8 cellular contexts compared by ENCODE assay signal in the genomic region with DNA sequence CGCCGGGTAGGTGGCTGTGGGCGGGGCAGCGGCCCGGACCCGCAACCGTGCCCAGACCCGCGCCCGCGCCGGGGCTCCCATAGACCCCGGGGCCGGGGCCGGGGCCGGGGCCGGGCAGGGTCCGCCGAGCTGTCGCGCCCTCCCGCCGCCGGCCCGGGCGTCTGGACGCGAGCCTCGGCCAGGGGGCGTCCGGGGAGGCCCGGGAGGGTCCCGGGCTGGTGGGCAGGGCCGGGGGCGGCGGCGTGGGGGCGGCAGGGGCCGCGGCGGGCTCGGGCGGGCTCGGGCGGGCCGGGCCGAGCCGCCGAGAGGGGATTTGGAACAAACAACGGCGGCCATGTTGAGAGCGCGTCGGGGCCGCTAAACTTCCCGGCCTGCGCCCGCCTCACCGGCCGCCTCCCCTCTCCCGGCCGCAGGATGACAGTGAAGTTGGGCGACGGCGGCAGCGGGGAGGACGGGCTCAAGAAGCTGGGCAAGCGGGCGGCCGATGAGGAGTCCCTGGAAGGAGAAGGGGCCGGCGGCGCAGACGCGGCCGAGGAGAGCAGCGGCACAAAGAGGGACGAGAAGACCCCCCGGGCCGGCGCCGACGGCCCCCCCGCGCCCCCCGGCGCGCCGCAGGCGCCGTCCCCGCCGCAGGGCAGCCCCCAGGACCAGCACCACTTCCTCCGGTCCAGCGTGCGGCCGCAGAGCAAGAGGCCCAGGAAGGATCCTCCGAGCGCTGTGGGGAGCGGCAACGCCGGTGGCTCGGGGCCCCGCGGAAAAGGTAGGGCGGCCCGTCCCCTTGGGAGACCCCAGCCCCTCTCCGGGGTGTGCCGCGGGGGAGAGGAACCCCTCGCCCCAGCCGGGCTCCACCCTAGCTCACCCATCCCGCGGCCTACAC. TPM values are rescaled to one million over a fixed set of nuclear protein-coding genes. Genes with fewer than 3 reads are reported as not detected.
DNase-seq lines count a peak whose midpoint lies in the region; ATAC-seq, FAIRE-seq and TF ChIP-seq lines count a peak whose summit lies in the region.

No MANE protein-coding gene starts in this region.

- ATAC-seq in body of pancreas (no peak), GM21786 (IDR thresholded peaks at IDR 0.05; ENCODE audit: unreplicated experiment) (no peak)

- H3K4me3 ChIP-seq in GM12865 (ENCODE audit: low read depth, low read length) (peak overlapping the region; percentile 58), NT2/D1 (ENCODE audit: insufficient read length, low read depth) (peak overlapping the region; percentile 58), body of pancreas (peak overlapping the region; percentile 10 to 19), kidney (ENCODE audit: low read length in 2 of 2) (peak overlapping the region; percentile 54 to 64)

- H3K27me3 ChIP-seq in NT2/D1 (ENCODE audit: insufficient read depth, insufficient read length) = peaks cover 34% of the 10 kb centered on the region
- no peaks in the 10 kb centered on the region for H3K27me3 ChIP-seq in body of pancreas

- DNase-seq in GM12865 (ENCODE audit: low read depth) (peak; percentile 42), NT2/D1 (ENCODE audit: low read depth, low spot score) (no peak), body of pancreas (peak; percentile 16 to 34 (median 21)), kidney (peak; percentile 84), NCI-H1048 (lab: John Stamatoyannopoulos, UW) (no peak), SW 1271 (lab: John Stamatoyannopoulos, UW) (no peak)
- peak; percentile 9 for DNase-seq in stimulated activated naive CD4-positive, alpha-beta T cell treated with Interleukin-2 at 50 U/mL for 16 hours (lab: John Stamatoyannopoulos, UW)

- intact Hi-C loops in body of pancreas (cut with DNase I) (no loop called here), kidney (cut with DNase I) (no loop called here)

- H3K9me3 ChIP-seq in NT2/D1 (ENCODE audit: insufficient read depth, low read length) = no peaks in the 10 kb centered on the region
- H3K9me3 ChIP-seq in body of pancreas = no peaks in the 10 kb centered on the region
- no peaks in the 10 kb centered on the region for H3K9me3 ChIP-seq in kidney (ENCODE audit: control insufficient read depth in 1 of 2, low read length in 2 of 2)

- H3K9ac ChIP-seq in NT2/D1 (ENCODE audit: insufficient read length, low read depth) = peak overlapping the region; percentile 75
- peak overlapping the region; percentile 48 to 57 for H3K9ac ChIP-seq in kidney (ENCODE audit: low read length in 2 of 2)

- H3K36me3 ChIP-seq in NT2/D1 (ENCODE audit: insufficient read depth, insufficient read length, low read length) (peaks cover 30% of the 10 kb centered on the region), body of pancreas (replicated peaks in 1 of 2; ENCODE audit: insufficient read depth in 1 of 2, low read depth in 2 of 2) (no peaks in the 10 kb centered on the region), kidney (ENCODE audit: control insufficient read depth in 1 of 2, insufficient read depth in 2 of 2, low read length in 2 of 2) (peaks cover 7 to 15% of the 10 kb centered on the region in 2 donors)

- TF ChIP-seq CTCF in GM12865 (IDR thresholded peaks at IDR 0.05; ENCODE audit: insufficient read depth, low read depth, low read length, missing control alignments) = no peak
- no peak for TF ChIP-seq CTCF in body of pancreas (IDR thresholded peaks at IDR 0.05)
- TF ChIP-seq CTCF in kidney (IDR thresholded peaks at IDR 0.05; ENCODE audit: borderline replicate concordance, extremely low read depth, insufficient read depth) = no peak

- no peak for TF ChIP-seq POLR2A in body of pancreas (IDR thresholded peaks at IDR 0.05)

- no peak for FAIRE-seq in kidney (lab: Jason Lieb, UNC)

- H3K27ac ChIP-seq in body of pancreas = peak overlapping the region in 3 of 4 donors; percentile 37 to 59 (median 56)
- no peak overlapping the region for H3K27ac ChIP-seq in kidney (ENCODE audit: low read depth in 2 of 2, low read length in 2 of 2)

- H3K4me1 ChIP-seq in NT2/D1 (ENCODE audit: insufficient read depth, insufficient read length) (peaks cover 7% of the 10 kb centered on the region), body of pancreas (peaks cover 42% of the 10 kb centered on the region), kidney (ENCODE audit: control insufficient read depth in 1 of 2, insufficient read depth in 1 of 2, low read depth in 1 of 2, low read length in 2 of 2) (peaks cover 9 to 26% of the 10 kb centered on the region in 2 donors)

- 2 to 3% methylated on average over 7 to 56 of the region's 114 CpGs for WGBS in body of pancreas, 2 donors

RNA-seq across cellular contexts. Expression of gene CRAMP1, which starts 2.3 kb away (rescaled TPM):
- total RNA-seq in body of pancreas (10 to 100 TPM in 1 of 2 donors, 1 to 10 TPM in 1; 8.6 to 17.8 TPM), kidney (20.0 TPM)
- polyA plus RNA-seq in kidney (ENCODE audit: insufficient read depth, low read depth, low replicate concordance) = 2.9 TPM

RNA-seq across cellular contexts. Expression of gene IFT140, which starts 2.6 kb away (rescaled TPM):
- total RNA-seq in body of pancreas (10 to 100 TPM; 16.9 to 35.6 TPM), kidney (38.0 TPM)
- 13.5 TPM for polyA plus RNA-seq in kidney (ENCODE audit: insufficient read depth, low read depth, low replicate concordance)

Comparison
In these comparisons a context has a peak if more than half of its experiments do, and no peak if none do; other contexts are left out.
1. DNase-seq: peak in GM12865 (single experiment), body of pancreas (4 of 4), kidney (single experiment) and stimulated activated naive CD4-positive, alpha-beta T cell treated with Interleukin-2 at 50 U/mL for 16 hours (single experiment); none in NT2/D1 (single experiment), NCI-H1048 (single experiment) and SW 1271 (0 of 2).
2. H3K27ac ChIP-seq: peak in body of pancreas (3 of 4); none in kidney (0 of 2).
3. Peak in every context shown above with its lines, with median percentiles within 50 percentile points of each other: H3K4me3 ChIP-seq.